In the genomic region with DNA sequence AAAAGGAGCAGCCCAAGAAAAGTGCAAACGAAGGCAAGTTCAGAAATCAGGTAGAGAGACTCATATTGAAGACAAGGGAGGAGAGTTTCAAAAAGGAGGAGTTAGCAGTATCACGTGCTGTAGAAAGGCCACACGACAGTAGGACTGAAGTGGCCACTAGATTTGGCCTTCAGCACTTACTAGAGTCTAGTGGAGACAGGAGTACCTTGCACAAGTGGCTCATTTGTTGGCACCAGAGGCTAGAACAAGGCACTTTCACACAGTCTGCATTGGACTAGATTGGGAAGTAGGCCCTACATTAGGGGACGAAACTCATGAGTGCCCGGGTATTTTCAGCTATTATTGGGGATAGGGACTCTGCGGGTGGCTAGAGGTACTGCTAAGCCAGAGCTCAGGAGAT, we compare ENCODE assay signal across 8 cellular contexts. TPM values are rescaled to one million over a fixed set of nuclear protein-coding genes. Genes with fewer than 3 reads are reported as not detected.
A peak's percentile ranks its signal among the peaks of the same experiment; 100 is the strongest.
DNase-seq lines count a peak whose midpoint lies in the region; ATAC-seq, FAIRE-seq and TF ChIP-seq lines count a peak whose summit lies in the region.

No MANE protein-coding gene starts in this region.

- ATAC-seq in CD8-positive, alpha-beta T cell: no peak
- ATAC-seq in sciatic nerve: no peak
- ATAC-seq in HG02973 (IDR thresholded peaks at IDR 0.05; ENCODE audit: unreplicated experiment): no peak

- POLR2A ChIA-PET in CD8-positive, alpha-beta T cell (lab: Charles Lee): interaction anchor here (0.6 to 2.8 kb wide), 2 partner anchors 303 to 411 kb away, joined by 3 to 11 read pairs; a partner anchor contains a TSS

- H3K9ac ChIP-seq in HUES6 (ENCODE audit: low read length) (peak overlapping the region; percentile 24), astrocyte (ENCODE audit: low read length) (no peak overlapping the region)

- no peak overlapping the region for H3K4me3 ChIP-seq in CD8-positive, alpha-beta T cell (ENCODE audit: low read depth, low read length)
- H3K4me3 ChIP-seq in HUES6 (ENCODE audit: low read depth, low read length) (peak overlapping the region; percentile 96; the same call in 1 of the 2 replicates), astrocyte (ENCODE audit: insufficient read depth, low read depth, low read length) (no peak overlapping the region)

- DNase-seq in CD8-positive, alpha-beta T cell: no peak
- DNase-seq in astrocyte (ENCODE audit: low read depth): no peak
- no peak for DNase-seq in neural crest cell (ENCODE audit: low read depth, low spot score)
- no peak for DNase-seq in sciatic nerve (ENCODE audit: low spot score)
- DNase-seq in anterior cingulate cortex (lab: John Stamatoyannopoulos, UW): no peak
- DNase-seq in NCI-H1092 treated with DMSO at 0.1 percent for 48 hours (lab: John Stamatoyannopoulos, UW): no peak

- no peak overlapping the region for H3K4me2 ChIP-seq in astrocyte (ENCODE audit: low read length)

- no peaks in the 10 kb centered on the region for H3K36me3 Mint-ChIP-seq in CD8-positive, alpha-beta T cell
- no peaks in the 10 kb centered on the region for H3K36me3 Mint-ChIP-seq in astrocyte (ENCODE audit: low read depth, unreplicated experiment)
- H3K36me3 Mint-ChIP-seq in neural crest cell (ENCODE audit: low read depth): no peaks in the 10 kb centered on the region

- peak overlapping the region; percentile 94 for H3K27ac Mint-ChIP-seq in CD8-positive, alpha-beta T cell
- H3K27ac Mint-ChIP-seq in astrocyte (ENCODE audit: unreplicated experiment) (no peak overlapping the region), neural crest cell (ENCODE audit: unreplicated experiment) (no peak overlapping the region)

- FAIRE-seq in astrocyte (lab: Jason Lieb, UNC): no peak

- intact Hi-C loops in CD8-positive, alpha-beta T cell (cut with DNase I, micrococcal nuclease): no loop called here
- intact Hi-C loops in sciatic nerve (cut with DNase I): no loop called here

- H3K36me3 ChIP-seq in CD8-positive, alpha-beta T cell (ENCODE audit: insufficient read depth, low read length): no peaks in the 10 kb centered on the region
- H3K36me3 ChIP-seq in HUES6 (ENCODE audit: control insufficient read depth, insufficient read depth, low read length) (no peaks in the 10 kb centered on the region), astrocyte (ENCODE audit: insufficient read depth, low read length) (no peaks in the 10 kb centered on the region)

- H2AFZ ChIP-seq in astrocyte (ENCODE audit: low read depth, low read length): peak overlapping the region; percentile 7

- H3K4me1 Mint-ChIP-seq in CD8-positive, alpha-beta T cell (ENCODE audit: low read depth): peaks cover 41% of the 10 kb centered on the region
- H3K4me1 Mint-ChIP-seq in astrocyte (ENCODE audit: low read depth, unreplicated experiment): peaks cover 17% of the 10 kb centered on the region
- peaks cover 34% of the 10 kb centered on the region for H3K4me1 Mint-ChIP-seq in neural crest cell

- H3K79me2 ChIP-seq in astrocyte (ENCODE audit: insufficient read depth, low read length): peaks cover 25% of the 10 kb centered on the region

- no peaks in the 10 kb centered on the region for H3K9me3 ChIP-seq in CD8-positive, alpha-beta T cell (ENCODE audit: low read length)
- no peaks in the 10 kb centered on the region for H3K9me3 ChIP-seq in HUES6 (ENCODE audit: control insufficient read depth, insufficient read depth, low read depth, low read length)
- no peaks in the 10 kb centered on the region for H3K9me3 ChIP-seq in astrocyte (ENCODE audit: insufficient read depth, low read depth, low read length)

- H3K27me3 Mint-ChIP-seq in CD8-positive, alpha-beta T cell (ENCODE audit: low read depth): no peaks in the 10 kb centered on the region
- H3K27me3 Mint-ChIP-seq in astrocyte (ENCODE audit: low read depth, unreplicated experiment) (no peaks in the 10 kb centered on the region), neural crest cell (ENCODE audit: low read depth) (peaks cover 15% of the 10 kb centered on the region)

- TF ChIP-seq CTCF in CD8-positive, alpha-beta T cell (IDR thresholded peaks at IDR 0.05): no peak
- TF ChIP-seq CTCF in astrocyte (IDR thresholded peaks at IDR 0.05; ENCODE audit: insufficient read depth, low read depth, low read length): no peak
- TF ChIP-seq CTCF in neural crest cell (conservative IDR thresholded peaks at IDR 0.05): no peak

- H3K27ac ChIP-seq in CD8-positive, alpha-beta T cell (ENCODE audit: low read depth, low read length): no peak overlapping the region
- H3K27ac ChIP-seq in HUES6 (ENCODE audit: low read depth, low read length) (no peak overlapping the region), astrocyte (ENCODE audit: low read depth, low read length) (no peak overlapping the region)

- CTCF ChIA-PET in CD8-positive, alpha-beta T cell (lab: Charles Lee): no interaction called here

- H4K20me1 ChIP-seq in astrocyte (ENCODE audit: insufficient read depth, low read length): peaks cover 25% of the 10 kb centered on the region

- peak overlapping the region; percentile 89 for H3K4me3 Mint-ChIP-seq in CD8-positive, alpha-beta T cell
- peak overlapping the region; percentile 88 for H3K4me3 Mint-ChIP-seq in astrocyte (ENCODE audit: unreplicated experiment)
- H3K4me3 Mint-ChIP-seq in neural crest cell: peak overlapping the region; percentile 92

- H3K4me1 ChIP-seq in CD8-positive, alpha-beta T cell (ENCODE audit: insufficient read depth, low read length): peaks cover 37% of the 10 kb centered on the region
- H3K4me1 ChIP-seq in HUES6 (ENCODE audit: control insufficient read depth, insufficient read depth, low read length) (peaks cover 18% of the 10 kb centered on the region), astrocyte (ENCODE audit: insufficient read depth, low read length) (peaks cover 16% of the 10 kb centered on the region)

- H3K27me3 ChIP-seq in CD8-positive, alpha-beta T cell (ENCODE audit: insufficient read depth, low read length): no peaks in the 10 kb centered on the region
- H3K27me3 ChIP-seq in HUES6 (ENCODE audit: control insufficient read depth, insufficient read depth, low read length): peaks cover 17% of the 10 kb centered on the region
- no peaks in the 10 kb centered on the region for H3K27me3 ChIP-seq in astrocyte (ENCODE audit: insufficient read depth, low read length)

- H3K9me3 Mint-ChIP-seq in CD8-positive, alpha-beta T cell: no peaks in the 10 kb centered on the region
- no peaks in the 10 kb centered on the region for H3K9me3 Mint-ChIP-seq in astrocyte (ENCODE audit: unreplicated experiment)
- no peaks in the 10 kb centered on the region for H3K9me3 Mint-ChIP-seq in neural crest cell

RNA-seq across cellular contexts. Expression of a gene that starts 1.6 kb away (rescaled TPM):
- total RNA-seq in CD8-positive, alpha-beta T cell: 10 to 100 TPM; 32.6 to 33.5 TPM
- total RNA-seq in astrocyte: 14.7 and 15.2 TPM in 2 replicates
- 19.8 and 20.1 TPM in 2 replicates for total RNA-seq in neural crest cell
- 89.7 TPM for total RNA-seq in sciatic nerve
